25 cellular contexts compared by ENCODE assay signal in the genomic region with DNA sequence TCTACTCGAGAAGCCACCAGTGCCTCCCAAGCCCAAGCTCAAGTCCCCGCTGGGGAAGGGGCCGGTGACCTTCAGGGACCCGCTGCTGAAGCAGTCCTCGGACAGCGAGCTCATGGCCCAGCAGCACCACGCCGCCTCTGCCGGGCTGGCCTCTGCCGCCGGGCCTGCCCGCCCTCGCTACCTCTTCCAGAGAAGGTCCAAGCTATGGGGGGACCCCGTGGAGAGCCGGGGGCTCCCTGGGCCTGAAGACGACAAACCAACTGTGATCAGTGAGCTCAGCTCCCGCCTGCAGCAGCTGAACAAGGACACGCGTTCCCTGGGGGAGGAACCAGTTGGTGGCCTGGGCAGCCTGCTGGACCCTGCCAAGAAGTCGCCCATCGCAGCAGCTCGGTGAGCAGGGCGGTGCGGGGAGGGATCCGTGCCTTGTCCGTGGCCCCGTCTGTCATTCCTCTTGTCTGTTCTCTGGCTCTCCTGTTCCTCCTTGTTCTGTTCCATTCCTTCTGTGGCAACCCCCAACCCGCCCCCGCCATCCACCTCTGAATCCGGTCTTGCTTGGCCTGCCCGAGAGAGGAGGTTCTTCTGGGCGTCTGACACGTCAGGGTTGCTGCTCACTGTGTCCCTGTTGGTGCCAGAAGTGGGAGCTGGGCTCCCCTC. TPM values are rescaled to one million over a fixed set of nuclear protein-coding genes. Genes with fewer than 3 reads are reported as not detected.
DNase-seq lines count a peak whose midpoint lies in the region; ATAC-seq and TF ChIP-seq lines count a peak whose summit lies in the region.
"Had no signal": no experiment of that assay in that cellular context is flagged by ENCODE, and none has a peak within 500 bp of the region (broad histone marks: within the 10 kb centered on the region; RNA-seq: fewer than 3 reads in every experiment).

No MANE protein-coding gene starts in this region.

- H3K4me1 Mint-ChIP-seq in endothelial cell (ENCODE audit: unreplicated experiment) = peaks cover 32% of the 10 kb centered on the region

- H3K36me3 ChIP-seq in left ventricle myocardium inferior (peaks cover 31% of the 10 kb centered on the region), osteoblast (ENCODE audit: insufficient read depth, low read length) (no peaks in the 10 kb centered on the region)
- H3K36me3 ChIP-seq: HAP-1 had no signal

- H3K27ac ChIP-seq in left ventricle myocardium inferior (replicated peaks) = peak overlapping the region; percentile 19
- no peak overlapping the region for H3K27ac ChIP-seq in osteoblast (ENCODE audit: low read depth, low read length)
- H3K27ac ChIP-seq: 22Rv1, C4-2B, KMS-11, PC-9 had no signal

- no peak overlapping the region for H3K4me2 ChIP-seq in osteoblast (ENCODE audit: insufficient read depth, low read length)
- H3K4me2 ChIP-seq: KMS-11, PC-9 had no signal

- ATAC-seq in HG03095 (IDR thresholded peaks at IDR 0.05; ENCODE audit: unreplicated experiment) = no peak
- ATAC-seq in activated naive CD4-positive, alpha-beta T cell treated with anti-CD3 and anti-CD28 coated beads, Interleukin-2, amount 50 U/mL, for 72 hours = no peak
- ATAC-seq: CD8-positive, alpha-beta T cell; Right ventricle myocardium inferior had no signal

- H3K27me3 Mint-ChIP-seq in endothelial cell (ENCODE audit: unreplicated experiment) = peaks cover 56% of the 10 kb centered on the region

- H3K27ac Mint-ChIP-seq in endothelial cell (ENCODE audit: unreplicated experiment) = peak overlapping the region; percentile 52
- no peak overlapping the region for H3K27ac Mint-ChIP-seq in activated naive CD4-positive, alpha-beta T cell treated with anti-CD3 and anti-CD28 coated beads, Interleukin-2, amount 50 U/mL, for 72 hours
- H3K27ac Mint-ChIP-seq: B cell; CD8-positive, alpha-beta T cell had no signal

- DNase-seq in left ventricle myocardium inferior (no peak), cardiac septum (ENCODE audit: low spot score) (no peak), endothelial cell (ENCODE audit: low spot score) (no peak), osteoblast (ENCODE audit: insufficient read length, low spot score, missing footprints) (peak; percentile 89)
- no peak for DNase-seq in activated naive CD4-positive, alpha-beta T cell treated with anti-CD3 and anti-CD28 coated beads, Interleukin-2, amount 50 U/mL, for 16 hours
- no peak for DNase-seq in activated naive CD4-positive, alpha-beta T cell treated with anti-CD3 and anti-CD28 coated beads, Interleukin-2, amount 50 U/mL, for 72 hours (ENCODE audit: low spot score in 2 of 2)
- DNase-seq: Caco-2; CD8-positive, alpha-beta T cell; EL; GF-D8; GOT3; MM.1S; NCI-H2029; NCI-H446 treated with DMSO at 0.1 percent for 48 hours; NCI-H526; PC-9 had no signal

- peaks cover 69% of the 10 kb centered on the region for H3K4me1 ChIP-seq in left ventricle myocardium inferior
- no peaks in the 10 kb centered on the region for H3K4me1 ChIP-seq in osteoblast (ENCODE audit: insufficient read depth, low read length)
- H3K4me1 ChIP-seq: Caco-2 had no signal

- TF ChIP-seq CTCF in left ventricle myocardium inferior (IDR thresholded peaks at IDR 0.05; ENCODE audit: borderline replicate concordance) (no peak), endothelial cell (IDR thresholded peaks at IDR 0.05; ENCODE audit: unreplicated experiment) (no peak), osteoblast (IDR thresholded peaks at IDR 0.05; ENCODE audit: extremely low read depth, low read depth, low read length) (no peak)

- H3K9me3 ChIP-seq in left ventricle myocardium inferior (replicated peaks) = no peaks in the 10 kb centered on the region
- no peaks in the 10 kb centered on the region for H3K9me3 ChIP-seq in osteoblast (ENCODE audit: low read depth, low read length)
- H3K9me3 ChIP-seq: Caco-2, HAP-1 had no signal

- H2AFZ ChIP-seq in osteoblast (ENCODE audit: low read length) = no peak overlapping the region
- H2AFZ ChIP-seq: PC-9 had no signal

- H4K20me1 ChIP-seq in osteoblast (ENCODE audit: insufficient read depth, low read length) = no peaks in the 10 kb centered on the region

- H3K9me3 Mint-ChIP-seq in endothelial cell (ENCODE audit: unreplicated experiment) = no peaks in the 10 kb centered on the region
- no peaks in the 10 kb centered on the region for H3K9me3 Mint-ChIP-seq in activated naive CD4-positive, alpha-beta T cell treated with anti-CD3 and anti-CD28 coated beads, Interleukin-2, amount 50 U/mL, for 72 hours
- H3K9me3 Mint-ChIP-seq: CD8-positive, alpha-beta T cell; IgD-negative memory B cell had no signal

- H3K4me3 ChIP-seq in left ventricle myocardium inferior = peak overlapping the region; percentile 0
- no peak overlapping the region for H3K4me3 ChIP-seq in osteoblast (ENCODE audit: insufficient read depth, low read length)
- H3K4me3 ChIP-seq: HAP-1, PC-9 had no signal

- peak overlapping the region; percentile 85 for H3K4me3 Mint-ChIP-seq in endothelial cell (ENCODE audit: unreplicated experiment)
- H3K4me3 Mint-ChIP-seq: B cell; CD8-positive, alpha-beta T cell; IgD-negative memory B cell had no signal

- peaks cover 68% of the 10 kb centered on the region for H3K36me3 Mint-ChIP-seq in endothelial cell (ENCODE audit: low read depth, unreplicated experiment)
- no peaks in the 10 kb centered on the region for H3K36me3 Mint-ChIP-seq in activated naive CD4-positive, alpha-beta T cell treated with anti-CD3 and anti-CD28 coated beads, Interleukin-2, amount 50 U/mL, for 72 hours
- H3K36me3 Mint-ChIP-seq: CD8-positive, alpha-beta T cell; IgD-negative memory B cell had no signal

- H3K27me3 ChIP-seq in left ventricle myocardium inferior (ENCODE audit: low read depth) = peaks cover 42% of the 10 kb centered on the region
- peaks cover 18% of the 10 kb centered on the region for H3K27me3 ChIP-seq in osteoblast (ENCODE audit: insufficient read depth, low read length)

- no peaks in the 10 kb centered on the region for H3K79me2 ChIP-seq in osteoblast (ENCODE audit: insufficient read depth, low read length)

- intact Hi-C loops in left ventricle myocardium inferior (cut with micrococcal nuclease) (no loop called here), cardiac septum (cut with DNase I) (no loop called here)

RNA-seq across cellular contexts. Expression of a gene that starts 15.8 kb away (rescaled TPM):
- total RNA-seq in left ventricle myocardium inferior (0.30 TPM), cardiac septum (0.40 TPM), endothelial cell (ENCODE audit: unreplicated experiment) (2.8 TPM), osteoblast (1.4 TPM in 1 of 2 replicates, not detected in the other)
- total RNA-seq in activated naive CD4-positive, alpha-beta T cell treated with anti-CD3 and anti-CD28 coated beads, Interleukin-2, amount 50 U/mL, for 72 hours = not detected
- total RNA-seq: B cell; Caco-2; CD8-positive, alpha-beta T cell; PC-9; RPMI7951 had no signal

RNA-seq across cellular contexts. Expression of a gene that starts 49.6 kb away (rescaled TPM):
- 23.1 TPM for total RNA-seq in left ventricle myocardium inferior
- 25.9 TPM for total RNA-seq in cardiac septum
- 223 TPM for total RNA-seq in endothelial cell (ENCODE audit: unreplicated experiment)
- total RNA-seq in osteoblast = 0.36 and 0.59 TPM in 2 replicates
- total RNA-seq in activated naive CD4-positive, alpha-beta T cell treated with anti-CD3 and anti-CD28 coated beads, Interleukin-2, amount 50 U/mL, for 72 hours = under 1 TPM in 1 of 2 donors, not detected in 1; 0.66 TPM
- total RNA-seq: B cell; CD8-positive, alpha-beta T cell had no signal

Comparison
In these comparisons a context has a peak if more than half of its experiments do, and no peak if none do; other contexts are left out.
1. RNA of a gene that starts 49.6 kb away (total RNA-seq): 223 TPM in endothelial cell (single experiment), 25.9 TPM in cardiac septum (single experiment) and 23.1 TPM in left ventricle myocardium inferior (single experiment); 0.66 TPM in activated naive CD4-positive, alpha-beta T cell treated with anti-CD3 and anti-CD28 coated beads, Interleukin-2, amount 50 U/mL, for 72 hours and 0.36 to 0.59 TPM in osteoblast; every median in the first group is over 10 times any median in the second.